ENCODE assay signal across 9 cellular contexts in genomic region chr9:130058154-130058553, GRCh38.
DNase-seq lines count a peak whose midpoint lies in the region; TF ChIP-seq lines count a peak whose summit lies in the region.
"Had no signal": no experiment of that assay in that cellular context is flagged by ENCODE, and none has a peak within 500 bp of the region (broad histone marks: within the 10 kb centered on the region; RNA-seq: fewer than 3 reads in every experiment).

No MANE protein-coding gene starts in this region.

- peak; percentile 48 for TF ChIP-seq CTCF in GM12873 (IDR thresholded peaks at IDR 0.05; ENCODE audit: insufficient read depth, low read depth, low read length, missing control alignments)
- no peak for TF ChIP-seq CTCF in GM13977 (IDR thresholded peaks at IDR 0.05; ENCODE audit: extremely low read depth, insufficient read depth, missing control alignments)

- in situ Hi-C loops in GM13977 (cut with MboI; ENCODE audit: low pct_unique_long_range_greater_than_20kb, low sequenced_read_pairs, unreplicated experiment), result no loop called here

- DNase-seq in AML-193 (lab: John Stamatoyannopoulos, UW) (peak; percentile 27 to 38), SW480 (ENCODE audit: low spot score) (peak; percentile 65), iPS-NIHi11 (ENCODE audit: low spot score) (peak; percentile 33), GM13977 (ENCODE audit: low spot score) (no peak), NCI-H2107 (lab: John Stamatoyannopoulos, UW) (no peak), putamen (ENCODE audit: low spot score) (no peak), C1 segment of cervical spinal cord (lab: John Stamatoyannopoulos, UW) (no peak)
- DNase-seq: MG63 had no signal

Comparison
In these comparisons a context has a peak if more than half of its experiments do, and no peak if none do; other contexts are left out.
1. DNase-seq: peak in AML-193 (2 of 2), SW480 (single experiment) and iPS-NIHi11 (single experiment); none in GM13977 (single experiment), NCI-H2107 (single experiment), putamen (single experiment) and C1 segment of cervical spinal cord (0 of 14).